Comparison of ENCODE assay signal across 8 cellular contexts in genomic region chr15:74995779-74996765, GRCh38. TPM values are rescaled to one million over a fixed set of nuclear protein-coding genes. Genes with fewer than 3 reads are reported as not detected.
DNase-seq lines count a peak whose midpoint lies in the region; ATAC-seq and TF ChIP-seq lines count a peak whose summit lies in the region.

No MANE protein-coding gene starts in this region.

- H3K9me3 ChIP-seq in spleen: no peaks in the 10 kb centered on the region

- intact Hi-C loops in spleen (cut with DNase I; ENCODE audit: low total_unique reads): no loop called here

- no peak for ATAC-seq in GM21529 (IDR thresholded peaks at IDR 0.05; ENCODE audit: unreplicated experiment)

- H3K27me3 ChIP-seq in spleen (replicated peaks in 1 of 7): peaks cover 0 to 94% (median 11%) of the 10 kb centered on the region in 7 donors

- no peak for TF ChIP-seq CTCF in spleen (IDR thresholded peaks at IDR 0.05 in 8 of 11, conservative IDR thresholded peaks at IDR 0.05 in 3 of 11)
- no peak for TF ChIP-seq CTCF in RWPE1 (conservative IDR thresholded peaks at IDR 0.05; ENCODE audit: low read depth)

- DNase-seq in D341Med (ENCODE audit: low spot score) (peak; percentile 79), NCI-H1417 (lab: John Stamatoyannopoulos, UW) (peak; percentile 47 to 90 (median 85)), iPS-NIHi11 (ENCODE audit: low spot score) (peak; percentile 65), spleen (peak; percentile 66), NK-92 (lab: John Stamatoyannopoulos, UW; ENCODE audit: unreplicated experiment) (no peak), RWPE1 (ENCODE audit: low spot score) (no peak)

- POLR2A ChIA-PET in RWPE1 (lab: Yijun Ruan, JAX; ENCODE audit: low non-redundant PET): interaction anchor here (0.6 kb wide), 1 partner anchor 35 kb away, joined by 3 read pairs; no protein-coding TSS in a partner anchor

- peak overlapping the region; percentile 54 to 88 (median 62) for H3K4me3 ChIP-seq in spleen

- H3K27ac ChIP-seq in angular gyrus (ENCODE audit: low read depth, low read length): peak overlapping the region; percentile 92
- H3K27ac ChIP-seq in spleen: no peak overlapping the region
- H3K27ac ChIP-seq in RWPE1: no peak overlapping the region

- CTCF ChIA-PET in RWPE1 (lab: Yijun Ruan, JAX): interaction anchor here (0.7 to 1.5 kb wide), 4 partner anchors 19 to 208 kb away, joined by 3 to 5 read pairs (median 3); no protein-coding TSS in a partner anchor

- H3K4me1 ChIP-seq in spleen: peaks cover 8 to 25% (median 19%) of the 10 kb centered on the region in 6 donors

- WGBS in spleen, 5 donors: 10 to 25% (median 20%) methylated on average over 24 to 41 of the region's 42 CpGs

- H3K36me3 ChIP-seq in spleen: no peaks in the 10 kb centered on the region

- no peak for TF ChIP-seq POLR2A in spleen (IDR thresholded peaks at IDR 0.05)

RNA-seq across cellular contexts. Expression of gene SCAMP5, which starts 0.7 kb away (rescaled TPM):
- 10 to 100 TPM in 3 of 7 donors, 1 to 10 TPM in 4; 6.6 to 20.0 (median 8.7) TPM for total RNA-seq in spleen
- 1 to 10 TPM; 1.8 to 7.1 (median 3.8) TPM for polyA plus RNA-seq in spleen

RNA-seq across cellular contexts. Expression of gene PPCDC, which starts 27.3 kb away (rescaled TPM):
- total RNA-seq in spleen: 10 to 100 TPM; 13.8 to 29.0 (median 21.9) TPM
- 10 to 100 TPM; 21.2 to 28.0 (median 23.1) TPM for polyA plus RNA-seq in spleen

RNA-seq across cellular contexts. Expression of gene RPP25, which starts 39.5 kb away (rescaled TPM):
- total RNA-seq in spleen: 10 to 100 TPM in 6 of 7 donors, 1 to 10 TPM in 1; 7.9 to 18.9 (median 15.4) TPM
- polyA plus RNA-seq in spleen: 10 to 100 TPM in 2 of 3 donors, 1 to 10 TPM in 1; 4.6 to 11.4 (median 10.9) TPM

RNA-seq across cellular contexts. Expression of gene COX5A, which starts 58.2 kb away (rescaled TPM):
- total RNA-seq in spleen: 100 to 1,000 TPM in 4 of 7 donors, 10 to 100 TPM in 3; 83.2 to 122 (median 108) TPM
- polyA plus RNA-seq in spleen: 100 to 1,000 TPM; 142 to 247 (median 221) TPM

Comparison
In these comparisons a context has a peak if more than half of its experiments do, and no peak if none do; other contexts are left out.
1. DNase-seq: peak in D341Med (single experiment), NCI-H1417 (3 of 3), iPS-NIHi11 (single experiment) and spleen (single experiment); none in NK-92 (single experiment) and RWPE1 (single experiment).